In the genomic region with DNA sequence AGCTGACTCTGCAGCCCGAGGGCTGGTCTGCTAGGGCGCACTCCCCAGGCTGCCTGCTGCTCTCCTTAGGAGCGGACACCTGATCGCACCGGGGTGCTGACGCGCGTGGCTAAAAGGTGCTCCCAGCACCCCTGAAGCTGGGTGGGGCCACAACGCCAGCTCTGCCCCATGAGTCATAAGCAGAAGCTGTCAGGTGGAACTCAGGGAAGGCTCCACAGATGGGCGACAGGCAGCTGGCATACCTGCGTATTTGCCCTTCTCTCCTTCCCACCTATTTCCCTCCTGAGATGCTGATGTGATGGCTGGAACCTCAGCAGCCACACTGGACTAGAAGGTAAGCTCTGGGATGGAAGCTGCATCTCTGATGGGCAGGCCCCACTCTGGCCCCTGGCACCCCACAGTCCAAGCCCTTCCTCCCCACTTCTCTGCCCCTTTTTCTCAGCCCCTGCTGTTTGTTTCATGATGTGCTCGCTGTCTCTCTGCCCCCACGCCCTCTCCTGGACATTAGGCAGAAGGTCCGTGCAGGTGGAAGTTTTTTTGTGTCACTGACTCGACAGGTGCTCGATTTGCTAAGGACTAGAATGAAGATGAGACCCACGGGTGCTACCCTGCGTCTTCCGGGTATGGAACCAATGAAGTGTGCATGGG, we compare ENCODE assay signal across 21 cellular contexts. TPM values are rescaled to one million over a fixed set of nuclear protein-coding genes. Genes with fewer than 3 reads are reported as not detected.
DNase-seq lines count a peak whose midpoint lies in the region; ATAC-seq and TF ChIP-seq lines count a peak whose summit lies in the region.
"Had no signal": no experiment of that assay in that cellular context is flagged by ENCODE, and none has a peak within 500 bp of the region (broad histone marks: within the 10 kb centered on the region; RNA-seq: fewer than 3 reads in every experiment).

No MANE protein-coding gene starts in this region.

- no peak for ATAC-seq in central memory CD8-positive, alpha-beta T cell (replicated peaks; ENCODE audit: extremely low read depth, poor library complexity, severe bottlenecking)
- ATAC-seq in HG03045 (IDR thresholded peaks at IDR 0.05; ENCODE audit: unreplicated experiment) (no peak), aorta (ENCODE audit: low FRiP score) (no peak)
- ATAC-seq: activated CD4-positive, alpha-beta T cell treated with anti-CD3 and anti-CD28 coated beads for 36 hours; activated CD8-positive, alpha-beta memory T cell treated with anti-CD3 and anti-CD28 coated beads, Interleukin-2, amount 10 ng/mL, durations not matched to agents 7 days and 5 days had no signal

- H3F3A ChIP-seq in DOHH2 (ENCODE audit: control insufficient read depth, insufficient read depth): no peaks in the 10 kb centered on the region

- no peak overlapping the region for H3K4me3 ChIP-seq in DOHH2 (ENCODE audit: low read length)
- H3K4me3 ChIP-seq in mesenchymal stem cell (ENCODE audit: insufficient read depth in 1 of 2, low read depth in 1 of 2, low read length in 2 of 2): no peak overlapping the region
- H3K4me3 ChIP-seq in aorta (ENCODE audit: low read length in 2 of 2): no peak overlapping the region
- H3K4me3 ChIP-seq: right atrium auricular region had no signal

- H3K27ac Mint-ChIP-seq in central memory CD8-positive, alpha-beta T cell (ENCODE audit: low read depth): peak overlapping the region; percentile 65
- H3K27ac Mint-ChIP-seq: activated CD4-positive, alpha-beta T cell treated with anti-CD3 and anti-CD28 coated beads for 36 hours; activated CD8-positive, alpha-beta memory T cell treated with anti-CD3 and anti-CD28 coated beads, Interleukin-2, amount 10 ng/mL, durations not matched to agents 7 days and 5 days; activated naive CD8-positive, alpha-beta T cell treated with anti-CD3 and anti-CD28 coated beads, Interleukin-2, amount 10 ng/mL, durations not matched to agents 7 days and 5 days; type B pancreatic cell had no signal

- no peaks in the 10 kb centered on the region for H3K9me3 ChIP-seq in DOHH2 (ENCODE audit: control insufficient read depth, insufficient read depth, low read length)
- H3K9me3 ChIP-seq in mesenchymal stem cell (ENCODE audit: control insufficient read depth, low read length): no peaks in the 10 kb centered on the region
- no peaks in the 10 kb centered on the region for H3K9me3 ChIP-seq in aorta (ENCODE audit: control insufficient read depth, low read length)
- H3K9me3 ChIP-seq: right atrium auricular region had no signal

- peak overlapping the region in 1 of 2 experiments; percentile 35 for H3K18ac ChIP-seq in mesenchymal stem cell (ENCODE audit: low read depth in 1 of 2, low read length in 2 of 2)

- H3K27me3 ChIP-seq in DOHH2 (ENCODE audit: control insufficient read depth, low read length) (no peaks in the 10 kb centered on the region), mesenchymal stem cell (ENCODE audit: control insufficient read depth in 1 of 2, insufficient read depth in 1 of 2, low read length in 2 of 2) (no peaks in the 10 kb centered on the region), aorta (ENCODE audit: control insufficient read depth in 1 of 2, insufficient read depth in 2 of 2, low read length in 1 of 2) (no peaks in the 10 kb centered on the region)
- H3K27me3 ChIP-seq: right atrium auricular region had no signal

- no peaks in the 10 kb centered on the region for H3K27me3 Mint-ChIP-seq in central memory CD8-positive, alpha-beta T cell
- H3K27me3 Mint-ChIP-seq: activated CD4-positive, alpha-beta T cell treated with anti-CD3 and anti-CD28 coated beads for 36 hours; activated CD8-positive, alpha-beta memory T cell treated with anti-CD3 and anti-CD28 coated beads, Interleukin-2, amount 10 ng/mL, durations not matched to agents 7 days and 5 days; activated naive CD8-positive, alpha-beta T cell treated with anti-CD3 and anti-CD28 coated beads, Interleukin-2, amount 10 ng/mL, durations not matched to agents 7 days and 5 days; naive B cell; type B pancreatic cell had no signal

- peaks cover 32% of the 10 kb centered on the region for H3K79me1 ChIP-seq in mesenchymal stem cell (replicated peaks; ENCODE audit: low read length, poor library complexity, severe bottlenecking)

- H3K9me3 Mint-ChIP-seq in central memory CD8-positive, alpha-beta T cell: no peaks in the 10 kb centered on the region
- H3K9me3 Mint-ChIP-seq: activated naive CD8-positive, alpha-beta T cell treated with anti-CD3 and anti-CD28 coated beads, Interleukin-2, amount 10 ng/mL, durations not matched to agents 7 days and 5 days; naive B cell; type B pancreatic cell had no signal

- H3K27ac ChIP-seq in DOHH2 (ENCODE audit: low read depth, low read length) (no peak overlapping the region), mesenchymal stem cell (ENCODE audit: low read length, poor library complexity, severe bottlenecking) (peak overlapping the region; percentile 99), aorta (ENCODE audit: low read depth in 1 of 2, low read length in 2 of 2) (no peak overlapping the region)
- H3K27ac ChIP-seq: right atrium auricular region had no signal

- intact Hi-C loops in aorta (cut with DNase I): no loop called here

- H2BK120ac ChIP-seq in mesenchymal stem cell (ENCODE audit: low read depth, low read length): no peak overlapping the region

- peaks cover 13% of the 10 kb centered on the region for H3K36me3 Mint-ChIP-seq in central memory CD8-positive, alpha-beta T cell (ENCODE audit: insufficient read depth)

- H3K4me3 Mint-ChIP-seq in central memory CD8-positive, alpha-beta T cell: no peak overlapping the region
- H3K4me3 Mint-ChIP-seq: activated CD4-positive, alpha-beta T cell treated with anti-CD3 and anti-CD28 coated beads for 36 hours; activated CD8-positive, alpha-beta memory T cell treated with anti-CD3 and anti-CD28 coated beads, Interleukin-2, amount 10 ng/mL, durations not matched to agents 7 days and 5 days; activated naive CD8-positive, alpha-beta T cell treated with anti-CD3 and anti-CD28 coated beads, Interleukin-2, amount 10 ng/mL, durations not matched to agents 7 days and 5 days; naive B cell; type B pancreatic cell had no signal

- no peak overlapping the region for H3K23ac ChIP-seq in mesenchymal stem cell (ENCODE audit: low read length in 2 of 2)

- H3K14ac ChIP-seq in mesenchymal stem cell (ENCODE audit: low read length in 2 of 2): no peak overlapping the region

- peak overlapping the region; percentile 4 for H4K91ac ChIP-seq in mesenchymal stem cell (ENCODE audit: low read length)

- peak overlapping the region; percentile 91 for H2AK5ac ChIP-seq in mesenchymal stem cell (ENCODE audit: low read length, severe bottlenecking)

- H3K4me1 ChIP-seq in DOHH2 (ENCODE audit: control insufficient read depth, low read length): peaks cover 17% of the 10 kb centered on the region
- peaks cover 40% of the 10 kb centered on the region for H3K4me1 ChIP-seq in mesenchymal stem cell (ENCODE audit: control insufficient read depth, insufficient read depth, low read depth, low read length)
- no peaks in the 10 kb centered on the region for H3K4me1 ChIP-seq in aorta (ENCODE audit: control insufficient read depth in 1 of 2, insufficient read depth in 2 of 2, low read length in 2 of 2)
- H3K4me1 ChIP-seq: right atrium auricular region had no signal

- H4K20me1 ChIP-seq in DOHH2 (ENCODE audit: control insufficient read depth, insufficient read depth, low read depth, low read length): no peaks in the 10 kb centered on the region

- H4K8ac ChIP-seq in mesenchymal stem cell (ENCODE audit: low read length): no peak overlapping the region

- H3K79me2 ChIP-seq in DOHH2 (ENCODE audit: control insufficient read depth, low read length): no peaks in the 10 kb centered on the region

- no peak overlapping the region for H2AFZ ChIP-seq in mesenchymal stem cell (ENCODE audit: low read depth, low read length)

- H3K36me3 ChIP-seq in DOHH2 (ENCODE audit: control insufficient read depth, low read length) (no peaks in the 10 kb centered on the region), mesenchymal stem cell (ENCODE audit: control insufficient read depth in 1 of 2, insufficient read depth in 2 of 2, low read depth in 1 of 2, low read length in 2 of 2) (peaks cover 72 to 83% of the 10 kb centered on the region in 2 experiments), aorta (ENCODE audit: control insufficient read depth in 1 of 2, insufficient read depth in 2 of 2, low read length in 1 of 2) (peaks cover 4 to 11% of the 10 kb centered on the region in 2 donors)

- DNase-seq in NCI-H226: peak; percentile 13
- no peak for DNase-seq in central memory CD8-positive, alpha-beta T cell (ENCODE audit: low spot score in 2 of 2)
- DNase-seq in mesenchymal stem cell: no peak
- no peak for DNase-seq in A172 (ENCODE audit: low spot score)
- no peak for DNase-seq in CD1c-positive myeloid dendritic cell (ENCODE audit: extremely low spot score)
- no peak for DNase-seq in aorta
- DNase-seq: activated CD4-positive, alpha-beta T cell treated with anti-CD3 and anti-CD28 coated beads for 36 hours; activated CD8-positive, alpha-beta memory T cell treated with anti-CD3 and anti-CD28 coated beads, Interleukin-2, amount 10 ng/mL, durations not matched to agents 7 days and 5 days; activated naive CD8-positive, alpha-beta T cell treated with anti-CD3 and anti-CD28 coated beads, Interleukin-2, amount 10 ng/mL, durations not matched to agents 7 days and 5 days; AML-193; Karpas-422; naive B cell; NCI-H1105 treated with DMSO at 0.1 percent for 48 hours; NCI-H2081; SW 1271 had no signal

- no peak overlapping the region for H3K4ac ChIP-seq in mesenchymal stem cell (ENCODE audit: low read depth in 1 of 2, low read length in 2 of 2)

- no peaks in the 10 kb centered on the region for H3K4me1 Mint-ChIP-seq in central memory CD8-positive, alpha-beta T cell
- H3K4me1 Mint-ChIP-seq: activated CD4-positive, alpha-beta T cell treated with anti-CD3 and anti-CD28 coated beads for 36 hours; activated naive CD8-positive, alpha-beta T cell treated with anti-CD3 and anti-CD28 coated beads, Interleukin-2, amount 10 ng/mL, durations not matched to agents 7 days and 5 days; naive B cell had no signal

- peak overlapping the region; percentile 91 for H2BK5ac ChIP-seq in mesenchymal stem cell (ENCODE audit: low read depth, low read length, poor library complexity, severe bottlenecking)

- H3K4me2 ChIP-seq in DOHH2 (ENCODE audit: low read length): 0 out of 2 replicates have a peak overlapping the region, but pooled peaks have one; percentile 27
- no peak overlapping the region for H3K4me2 ChIP-seq in mesenchymal stem cell (ENCODE audit: low read length, poor library complexity, severe bottlenecking)

- no peak overlapping the region for H2BK15ac ChIP-seq in mesenchymal stem cell (ENCODE audit: low read depth, poor library complexity, severe bottlenecking)

- H3K9ac ChIP-seq in mesenchymal stem cell (ENCODE audit: low read length): no peak overlapping the region

- peak; percentile 61 for TF ChIP-seq CTCF in DOHH2 (IDR thresholded peaks at IDR 0.05; ENCODE audit: low read depth, low read length, poor library complexity, severe bottlenecking)

- WGBS in mesenchymal stem cell: 94% methylated on average over 19 of the region's 19 CpGs
- WGBS in aorta, 2 donors: 97% methylated on average over 19 of the region's 19 CpGs

- H2BK12ac ChIP-seq in mesenchymal stem cell (ENCODE audit: low read length in 2 of 2): peak overlapping the region in 1 of 2 experiments; percentile 84

- H3K9me2 ChIP-seq in DOHH2 (replicated peaks; ENCODE audit: control insufficient read depth, low read length): no peaks in the 10 kb centered on the region

RNA-seq across cellular contexts. Expression of gene CACTIN, which starts 30.3 kb away (rescaled TPM):
- polyA plus RNA-seq in mesenchymal stem cell (2013, experiment 1 of 2): 16.6 TPM
- 16.4 TPM for polyA plus RNA-seq in mesenchymal stem cell (2013, experiment 2 of 2)
- total RNA-seq in A172 (2014; rRNA removed; shearing (Covaris generic)): 23.0 and 34.6 TPM in 2 replicates
- 10 to 100 TPM; 16.4 to 19.3 TPM for total RNA-seq in aorta
- polyA plus RNA-seq in aorta: 10 to 100 TPM in 1 of 2 donors, 1 to 10 TPM in 1; 4.5 to 18.2 TPM

RNA-seq across cellular contexts. Expression of gene PIP5K1C, which starts 43.4 kb away (rescaled TPM):
- 52.2 TPM for polyA plus RNA-seq in mesenchymal stem cell (2013, experiment 1 of 2)
- 51.8 TPM for polyA plus RNA-seq in mesenchymal stem cell (2013, experiment 2 of 2)
- 18.8 and 21.4 TPM in 2 replicates for total RNA-seq in A172 (2014; rRNA removed; shearing (Covaris generic))
- 10 to 100 TPM; 78.7 to 83.3 TPM for total RNA-seq in aorta
- 10 to 100 TPM; 25.2 to 26.8 TPM for polyA plus RNA-seq in aorta

RNA-seq across cellular contexts. Expression of gene TBXA2R, which starts 50.2 kb away (rescaled TPM):
- 6.8 TPM for polyA plus RNA-seq in mesenchymal stem cell (2013, experiment 1 of 2)
- polyA plus RNA-seq in mesenchymal stem cell (2013, experiment 2 of 2): 6.9 TPM
- total RNA-seq in A172 (2014; rRNA removed; shearing (Covaris generic)): 3.4 and 7.4 TPM in 2 replicates
- 10 to 100 TPM; 36.0 to 40.5 TPM for total RNA-seq in aorta
- 10 to 100 TPM in 1 of 2 donors, 1 to 10 TPM in 1; 9.6 to 30.9 TPM for polyA plus RNA-seq in aorta

RNA-seq across cellular contexts. Expression of gene TJP3, which starts 51.3 kb away (rescaled TPM):
- polyA plus RNA-seq in mesenchymal stem cell (2013, experiment 1 of 2): not detected
- not detected for polyA plus RNA-seq in mesenchymal stem cell (2013, experiment 2 of 2)
- 0.93 and 0.98 TPM in 2 replicates for total RNA-seq in A172 (2014; rRNA removed; shearing (Covaris generic))
- total RNA-seq in aorta: under 1 TPM; 0.26 to 0.60 TPM
- 10 to 100 TPM in 1 of 2 donors, under 1 TPM in 1; 0.84 to 29.2 TPM for polyA plus RNA-seq in aorta
- total RNA-seq: HT1080, osteoblast had no signal
